In genomic region chr15:70854669-70854976, GRCh38 we compare ENCODE assay signal across 2 cellular contexts.
TF ChIP-seq lines count a peak whose summit lies in the region.

No MANE protein-coding gene starts in this region.

TF ChIP-seq in HCT116, 20 proteins besides CTCF, POLR2A, EP300 and RAD21 (continued from another document):
- no peak for TF ChIP-seq ELF1 (IDR thresholded peaks at IDR 0.05; ENCODE audit: borderline replicate concordance, low read depth)
- no peak; the same call in 1 of the 2 replicates for TF ChIP-seq POLR2AphosphoS5 (IDR thresholded peaks at IDR 0.05; ENCODE audit: low read depth, low read length)
- TF ChIP-seq, protein P1, sequence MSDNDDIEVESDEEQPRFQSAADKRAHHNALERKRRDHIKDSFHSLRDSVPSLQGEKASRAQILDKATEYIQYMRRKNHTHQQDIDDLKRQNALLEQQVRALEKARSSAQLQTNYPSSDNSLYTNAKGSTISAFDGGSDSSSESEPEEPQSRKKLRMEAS (IDR thresholded peaks at IDR 0.05) = no peak
- no peak for TF ChIP-seq JUND (IDR thresholded peaks at IDR 0.05)
- TF ChIP-seq ZFX (IDR thresholded peaks at IDR 0.05) = no peak
- TF ChIP-seq TCF7L2 (IDR thresholded peaks at IDR 0.05; ENCODE audit: borderline replicate concordance, extremely low read depth, insufficient read depth, insufficient read length) = no peak
- TF ChIP-seq EZH2 (IDR thresholded peaks at IDR 0.05) = no peak
- TF ChIP-seq ATF3 (IDR thresholded peaks at IDR 0.05) = no peak
- TF ChIP-seq SP1 (IDR thresholded peaks at IDR 0.05; ENCODE audit: low read depth) = no peak
- TF ChIP-seq, protein P2, sequence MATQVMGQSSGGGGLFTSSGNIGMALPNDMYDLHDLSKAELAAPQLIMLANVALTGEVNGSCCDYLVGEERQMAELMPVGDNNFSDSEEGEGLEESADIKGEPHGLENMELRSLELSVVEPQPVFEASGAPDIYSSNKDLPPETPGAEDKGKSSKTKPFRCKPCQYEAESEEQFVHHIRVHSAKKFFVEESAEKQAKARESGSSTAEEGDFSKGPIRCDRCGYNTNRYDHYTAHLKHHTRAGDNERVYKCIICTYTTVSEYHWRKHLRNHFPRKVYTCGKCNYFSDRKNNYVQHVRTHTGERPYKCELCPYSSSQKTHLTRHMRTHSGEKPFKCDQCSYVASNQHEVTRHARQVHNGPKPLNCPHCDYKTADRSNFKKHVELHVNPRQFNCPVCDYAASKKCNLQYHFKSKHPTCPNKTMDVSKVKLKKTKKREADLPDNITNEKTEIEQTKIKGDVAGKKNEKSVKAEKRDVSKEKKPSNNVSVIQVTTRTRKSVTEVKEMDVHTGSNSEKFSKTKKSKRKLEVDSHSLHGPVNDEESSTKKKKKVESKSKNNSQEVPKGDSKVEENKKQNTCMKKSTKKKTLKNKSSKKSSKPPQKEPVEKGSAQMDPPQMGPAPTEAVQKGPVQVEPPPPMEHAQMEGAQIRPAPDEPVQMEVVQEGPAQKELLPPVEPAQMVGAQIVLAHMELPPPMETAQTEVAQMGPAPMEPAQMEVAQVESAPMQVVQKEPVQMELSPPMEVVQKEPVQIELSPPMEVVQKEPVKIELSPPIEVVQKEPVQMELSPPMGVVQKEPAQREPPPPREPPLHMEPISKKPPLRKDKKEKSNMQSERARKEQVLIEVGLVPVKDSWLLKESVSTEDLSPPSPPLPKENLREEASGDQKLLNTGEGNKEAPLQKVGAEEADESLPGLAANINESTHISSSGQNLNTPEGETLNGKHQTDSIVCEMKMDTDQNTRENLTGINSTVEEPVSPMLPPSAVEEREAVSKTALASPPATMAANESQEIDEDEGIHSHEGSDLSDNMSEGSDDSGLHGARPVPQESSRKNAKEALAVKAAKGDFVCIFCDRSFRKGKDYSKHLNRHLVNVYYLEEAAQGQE (IDR thresholded peaks at IDR 0.05; ENCODE audit: low read depth) = no peak
TF ChIP-seq in HCT116: peak in this region for 0.

TF ChIP-seq in WTC11, 78 proteins besides CTCF, POLR2A, EP300 and RAD21 (continued from another document):
- TF ChIP-seq, protein P3, sequence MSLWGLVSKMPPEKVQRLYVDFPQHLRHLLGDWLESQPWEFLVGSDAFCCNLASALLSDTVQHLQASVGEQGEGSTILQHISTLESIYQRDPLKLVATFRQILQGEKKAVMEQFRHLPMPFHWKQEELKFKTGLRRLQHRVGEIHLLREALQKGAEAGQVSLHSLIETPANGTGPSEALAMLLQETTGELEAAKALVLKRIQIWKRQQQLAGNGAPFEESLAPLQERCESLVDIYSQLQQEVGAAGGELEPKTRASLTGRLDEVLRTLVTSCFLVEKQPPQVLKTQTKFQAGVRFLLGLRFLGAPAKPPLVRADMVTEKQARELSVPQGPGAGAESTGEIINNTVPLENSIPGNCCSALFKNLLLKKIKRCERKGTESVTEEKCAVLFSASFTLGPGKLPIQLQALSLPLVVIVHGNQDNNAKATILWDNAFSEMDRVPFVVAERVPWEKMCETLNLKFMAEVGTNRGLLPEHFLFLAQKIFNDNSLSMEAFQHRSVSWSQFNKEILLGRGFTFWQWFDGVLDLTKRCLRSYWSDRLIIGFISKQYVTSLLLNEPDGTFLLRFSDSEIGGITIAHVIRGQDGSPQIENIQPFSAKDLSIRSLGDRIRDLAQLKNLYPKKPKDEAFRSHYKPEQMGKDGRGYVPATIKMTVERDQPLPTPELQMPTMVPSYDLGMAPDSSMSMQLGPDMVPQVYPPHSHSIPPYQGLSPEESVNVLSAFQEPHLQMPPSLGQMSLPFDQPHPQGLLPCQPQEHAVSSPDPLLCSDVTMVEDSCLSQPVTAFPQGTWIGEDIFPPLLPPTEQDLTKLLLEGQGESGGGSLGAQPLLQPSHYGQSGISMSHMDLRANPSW (CRISPR knock-in tag; conservative IDR thresholded peaks at IDR 0.05; ENCODE audit: low read depth) = no peak
- TF ChIP-seq ATF1 (CRISPR knock-in tag; IDR thresholded peaks at IDR 0.05) = no peak
TF ChIP-seq in WTC11: peak in this region for 1.
